ENCODE assay signal across 2 cellular contexts in genomic region chr18:63994783-63995399, GRCh38.
A peak's percentile ranks its signal among the peaks of the same experiment; 100 is the strongest.
TF ChIP-seq lines count a peak whose summit lies in the region.

No MANE protein-coding gene starts in this region.

TF ChIP-seq in A549, 52 proteins besides CTCF, POLR2A, EP300 and RAD21:
- TF ChIP-seq RFX5 (IDR thresholded peaks at IDR 0.05) = no peak
- peak; percentile 27; the same call in 1 of the 3 replicates for TF ChIP-seq SMC3 (IDR thresholded peaks at IDR 0.05)
- peak in 1 of 2 experiments; percentile 11; a peak in 1 of 4 replicates for TF ChIP-seq CEBPB (IDR thresholded peaks at IDR 0.05)
- TF ChIP-seq E2F6 (IDR thresholded peaks at IDR 0.05; ENCODE audit: borderline replicate concordance, low read depth) = no peak

TF ChIP-seq in HepG2, 621 proteins besides CTCF, POLR2A, EP300 and RAD21:
- TF ChIP-seq, protein P1, sequence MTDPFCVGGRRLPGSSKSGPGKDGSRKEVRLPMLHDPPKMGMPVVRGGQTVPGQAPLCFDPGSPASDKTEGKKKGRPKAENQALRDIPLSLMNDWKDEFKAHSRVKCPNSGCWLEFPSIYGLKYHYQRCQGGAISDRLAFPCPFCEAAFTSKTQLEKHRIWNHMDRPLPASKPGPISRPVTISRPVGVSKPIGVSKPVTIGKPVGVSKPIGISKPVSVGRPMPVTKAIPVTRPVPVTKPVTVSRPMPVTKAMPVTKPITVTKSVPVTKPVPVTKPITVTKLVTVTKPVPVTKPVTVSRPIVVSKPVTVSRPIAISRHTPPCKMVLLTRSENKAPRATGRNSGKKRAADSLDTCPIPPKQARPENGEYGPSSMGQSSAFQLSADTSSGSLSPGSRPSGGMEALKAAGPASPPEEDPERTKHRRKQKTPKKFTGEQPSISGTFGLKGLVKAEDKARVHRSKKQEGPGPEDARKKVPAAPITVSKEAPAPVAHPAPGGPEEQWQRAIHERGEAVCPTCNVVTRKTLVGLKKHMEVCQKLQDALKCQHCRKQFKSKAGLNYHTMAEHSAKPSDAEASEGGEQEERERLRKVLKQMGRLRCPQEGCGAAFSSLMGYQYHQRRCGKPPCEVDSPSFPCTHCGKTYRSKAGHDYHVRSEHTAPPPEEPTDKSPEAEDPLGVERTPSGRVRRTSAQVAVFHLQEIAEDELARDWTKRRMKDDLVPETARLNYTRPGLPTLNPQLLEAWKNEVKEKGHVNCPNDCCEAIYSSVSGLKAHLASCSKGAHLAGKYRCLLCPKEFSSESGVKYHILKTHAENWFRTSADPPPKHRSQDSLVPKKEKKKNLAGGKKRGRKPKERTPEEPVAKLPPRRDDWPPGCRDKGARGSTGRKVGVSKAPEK (CRISPR knock-in tag; IDR thresholded peaks at IDR 0.05; ENCODE audit: borderline replicate concordance) = no peak
- TF ChIP-seq XRCC5 (optimal IDR thresholded peaks at IDR 0.05; ENCODE audit: low read length) (peak; percentile 44), STAG1 (CRISPR knock-in tag; IDR thresholded peaks at IDR 0.05) (peak; percentile 53), SMC3 (IDR thresholded peaks at IDR 0.05; ENCODE audit: low read length) (peak; percentile 53; the same call in 1 of the 2 replicates)
